Comparison of ENCODE assay signal across 15 cellular contexts in genomic region chr4:1961038-1961437, GRCh38. TPM values are rescaled to one million over a fixed set of nuclear protein-coding genes. Genes with fewer than 3 reads are reported as not detected.
DNase-seq lines count a peak whose midpoint lies in the region; ATAC-seq, FAIRE-seq and TF ChIP-seq lines count a peak whose summit lies in the region.
"Had no signal": no experiment of that assay in that cellular context is flagged by ENCODE, and none has a peak within 500 bp of the region (broad histone marks: within the 10 kb centered on the region; RNA-seq: fewer than 3 reads in every experiment).

No MANE protein-coding gene starts in this region.

- H3K9me3 ChIP-seq in CD8-positive, alpha-beta T cell (ENCODE audit: low read length): no peaks in the 10 kb centered on the region
- no peaks in the 10 kb centered on the region for H3K9me3 ChIP-seq in T-helper 17 cell (ENCODE audit: control insufficient read depth, low read length, poor library complexity, severe bottlenecking)
- no peaks in the 10 kb centered on the region for H3K9me3 ChIP-seq in HepG2 (ENCODE audit: low read length)

- TF ChIP-seq RAD21 in HepG2 (CRISPR knock-in tag; IDR thresholded peaks at IDR 0.05): no peak

- in situ Hi-C loops in HepG2 (cut with HindIII; ENCODE audit: extremely low pct_ligation_motif_present, low pct_unique_long_range_greater_than_20kb): no loop called here

- TF ChIP-seq EP300 in HepG2 (IDR thresholded peaks at IDR 0.05; ENCODE audit: low read depth in 2 of 2, low read length in 2 of 2) (no peak), HepG2 (CRISPR knock-in tag; IDR thresholded peaks at IDR 0.05; ENCODE audit: borderline replicate concordance) (no peak)

- FAIRE-seq in HepG2 (lab: Jason Lieb, UNC): no peak
- FAIRE-seq: GM12878, GM18507 had no signal

- no peaks in the 10 kb centered on the region for H3K27me3 Mint-ChIP-seq in CD8-positive, alpha-beta T cell (ENCODE audit: low read depth)
- H3K27me3 Mint-ChIP-seq in T-helper 17 cell: no peaks in the 10 kb centered on the region
- H3K27me3 Mint-ChIP-seq in progenitor cell of endocrine pancreas: no peaks in the 10 kb centered on the region
- H3K27me3 Mint-ChIP-seq: B cell; CD4-positive, alpha-beta T cell had no signal

- no peaks in the 10 kb centered on the region for H4K20me1 ChIP-seq in HepG2 (ENCODE audit: insufficient read depth, low read length)

- no peaks in the 10 kb centered on the region for H3K4me1 Mint-ChIP-seq in CD8-positive, alpha-beta T cell (ENCODE audit: low read depth)
- peaks cover 9% of the 10 kb centered on the region for H3K4me1 Mint-ChIP-seq in T-helper 17 cell
- peaks cover 21% of the 10 kb centered on the region for H3K4me1 Mint-ChIP-seq in progenitor cell of endocrine pancreas (ENCODE audit: low read depth)
- H3K4me1 Mint-ChIP-seq: B cell had no signal

- H3K4me3 ChIP-seq in CD8-positive, alpha-beta T cell (ENCODE audit: low read depth, low read length): no peak overlapping the region
- no peak overlapping the region for H3K4me3 ChIP-seq in HepG2 (replicated peaks in 1 of 3; ENCODE audit: insufficient read depth in 1 of 3, low read depth in 2 of 3, low read length in 3 of 3)
- H3K4me3 ChIP-seq: GM12878, GM23338 had no signal

- 98% methylated on average over 15 of the region's 15 CpGs for WGBS in HepG2 (ENCODE audit: low lambda C conversion rate)

- no TSS peak for BruUV-seq in HepG2 (replicated peaks; lab: Mats Ljungman, UMichigan)

- TF ChIP-seq CTCF in CD8-positive, alpha-beta T cell (IDR thresholded peaks at IDR 0.05): no peak
- TF ChIP-seq CTCF in HepG2 (CRISPR knock-in tag; IDR thresholded peaks at IDR 0.05): no peak
- no peak for TF ChIP-seq CTCF in progenitor cell of endocrine pancreas (IDR thresholded peaks at IDR 0.05; ENCODE audit: unreplicated experiment)

- H3K9ac ChIP-seq in HepG2 (ENCODE audit: insufficient read depth, low read depth, low read length): no peak overlapping the region

- no peaks in the 10 kb centered on the region for H3K27me3 ChIP-seq in CD8-positive, alpha-beta T cell (ENCODE audit: insufficient read depth, low read length)
- H3K27me3 ChIP-seq in HepG2 (ENCODE audit: control insufficient read depth in 1 of 2, insufficient read depth in 2 of 2, low read length in 2 of 2): no peaks in the 10 kb centered on the region; a peak in 1 of 5 replicates

- H3K9me3 Mint-ChIP-seq in CD8-positive, alpha-beta T cell: no peaks in the 10 kb centered on the region
- H3K9me3 Mint-ChIP-seq in progenitor cell of endocrine pancreas (ENCODE audit: low read depth): peaks cover 4% of the 10 kb centered on the region
- H3K9me3 Mint-ChIP-seq: CD4-positive, alpha-beta T cell; GM23338 had no signal

- peaks cover 76% of the 10 kb centered on the region for H3K36me3 Mint-ChIP-seq in CD8-positive, alpha-beta T cell
- H3K36me3 Mint-ChIP-seq in T-helper 17 cell (ENCODE audit: low read depth): peaks cover 15% of the 10 kb centered on the region
- peaks cover 43% of the 10 kb centered on the region for H3K36me3 Mint-ChIP-seq in progenitor cell of endocrine pancreas (ENCODE audit: insufficient read depth)

- ATAC-seq in CD8-positive, alpha-beta T cell: no peak
- no peak for ATAC-seq in T-helper 17 cell
- no peak for ATAC-seq in HepG2
- ATAC-seq in GM18867 (IDR thresholded peaks at IDR 0.05; ENCODE audit: unreplicated experiment): no peak
- ATAC-seq in GM21381 (IDR thresholded peaks at IDR 0.05; ENCODE audit: unreplicated experiment): no peak
- ATAC-seq in GM19351 (IDR thresholded peaks at IDR 0.05; ENCODE audit: unreplicated experiment): no peak
- ATAC-seq: GM12878, GM23338 had no signal

- no peak for DNase-seq in CD8-positive, alpha-beta T cell
- DNase-seq in T-helper 17 cell (no peak), HepG2 (ENCODE audit: low spot score) (no peak), progenitor cell of endocrine pancreas (ENCODE audit: low spot score, unreplicated experiment) (no peak)
- DNase-seq: ACHN; CD4-positive, alpha-beta T cell; DMS79; H7 had no signal

- H3K4me2 ChIP-seq in HepG2 (ENCODE audit: low read depth, low read length): no peak overlapping the region
- H3K4me2 ChIP-seq: GM23338 had no signal

- no peak overlapping the region for H2AFZ ChIP-seq in HepG2 (ENCODE audit: low read length)
- H2AFZ ChIP-seq: GM23338 had no signal

- peaks cover 25% of the 10 kb centered on the region for H3K36me3 ChIP-seq in CD8-positive, alpha-beta T cell (ENCODE audit: insufficient read depth, low read length)
- H3K36me3 ChIP-seq in HepG2 (replicated peaks in 1 of 2; ENCODE audit: control insufficient read depth in 1 of 2, insufficient read depth in 2 of 2, low read length in 2 of 2): peaks cover 43 to 94% of the 10 kb centered on the region in 2 experiments

- no peak overlapping the region for H3K4me3 Mint-ChIP-seq in CD8-positive, alpha-beta T cell
- H3K4me3 Mint-ChIP-seq in T-helper 17 cell (peak overlapping the region; percentile 31), progenitor cell of endocrine pancreas (ENCODE audit: low read depth) (no peak overlapping the region)
- H3K4me3 Mint-ChIP-seq: B cell; CD4-positive, alpha-beta T cell; GM23338 had no signal

- POLR2A ChIA-PET in CD8-positive, alpha-beta T cell (lab: Charles Lee): no interaction called here
- POLR2A ChIA-PET in HepG2 (lab: Yijun Ruan, JAX): no interaction called here

- CTCF ChIA-PET in CD8-positive, alpha-beta T cell (lab: Charles Lee): no interaction called here
- CTCF ChIA-PET in HepG2 (lab: Yijun Ruan, JAX; ENCODE audit: low intra/inter-chr PET ratio, low total read pairs): no interaction called here

- no peaks in the 10 kb centered on the region for H3K4me1 ChIP-seq in CD8-positive, alpha-beta T cell (ENCODE audit: insufficient read depth, low read length)
- peaks cover 18% of the 10 kb centered on the region; the same call in 1 of the 2 replicates for H3K4me1 ChIP-seq in HepG2 (ENCODE audit: insufficient read depth, low read length)

- no peaks in the 10 kb centered on the region for H3K79me2 ChIP-seq in HepG2 (ENCODE audit: insufficient read depth, low read length)

- intact Hi-C loops in CD8-positive, alpha-beta T cell (cut with DNase I, micrococcal nuclease): no loop called here
- intact Hi-C loops in HepG2 (cut with micrococcal nuclease; ENCODE audit: unreplicated experiment): no loop called here

- TF ChIP-seq POLR2A in HepG2 (IDR thresholded peaks at IDR 0.05; ENCODE audit: insufficient read depth in 1 of 2, low read depth in 2 of 2, low read length in 2 of 2): no peak

- H3K27ac ChIP-seq in CD8-positive, alpha-beta T cell (ENCODE audit: low read depth, low read length): no peak overlapping the region
- no peak overlapping the region for H3K27ac ChIP-seq in HepG2 (ENCODE audit: extremely low read length, insufficient read depth, low read length)

- H3K27ac Mint-ChIP-seq in CD8-positive, alpha-beta T cell: peak overlapping the region; percentile 2
- H3K27ac Mint-ChIP-seq in T-helper 17 cell: no peak overlapping the region
- peak overlapping the region; percentile 19 for H3K27ac Mint-ChIP-seq in progenitor cell of endocrine pancreas
- H3K27ac Mint-ChIP-seq: B cell; CD4-positive, alpha-beta T cell; GM23338 had no signal

TF ChIP-seq in HepG2, 621 proteins besides CTCF, POLR2A, EP300 and RAD21 (continues in another document):
- TF ChIP-seq FOXM1 (CRISPR knock-in tag; IDR thresholded peaks at IDR 0.05): no peak
- no peak for TF ChIP-seq KLF9 (CRISPR knock-in tag; IDR thresholded peaks at IDR 0.05; ENCODE audit: low read depth)

RNA-seq across cellular contexts. Expression of gene NELFA, which starts 47.7 kb away (rescaled TPM):
- 10 to 100 TPM; 39.0 to 45.8 TPM for total RNA-seq in CD8-positive, alpha-beta T cell
- total RNA-seq in T-helper 17 cell (10 to 100 TPM; 40.7 to 47.2 TPM), HepG2 (2016; rRNA removed; fragmentation: Illumina TruSeq; extraction: Trizol) (11.4 and 18.5 TPM in 2 replicates), progenitor cell of endocrine pancreas (52.5 and 54.2 TPM in 2 replicates)
- total RNA-seq in HepG2 (2016; cell fraction: cytosol; rRNA removed; fragmentation: Illumina TruSeq; extraction: Trizol; ENCODE audit: low read depth): 11.0 and 11.5 TPM in 2 replicates
- total RNA-seq in HepG2 (2016; cell fraction: insoluble cytoplasmic fraction; rRNA removed; fragmentation: Illumina TruSeq; extraction: Trizol): 10.3 and 19.4 TPM in 2 replicates
- 15.4 and 15.7 TPM in 2 replicates for total RNA-seq in HepG2 (2016; cell fraction: membrane; rRNA removed; fragmentation: Illumina TruSeq; extraction: Trizol)
- 15.3 and 18.5 TPM in 2 replicates for total RNA-seq in HepG2 (2016; cell fraction: nucleus; rRNA removed; fragmentation: Illumina TruSeq; extraction: Trizol)
- polyA plus RNA-seq in HepG2 (2011; rRNA removed): 13.3 and 14.6 TPM in 2 replicates
- polyA plus RNA-seq in HepG2 (2011; cell fraction: cytosol; rRNA removed): 6.5 and 13.6 TPM in 2 replicates
- 45.3 and 58.0 TPM in 2 replicates for polyA plus RNA-seq in HepG2 (2011; cell fraction: nucleus; rRNA removed)
- polyA plus RNA-seq in HepG2 (2012): 16.5 and 18.9 TPM in 2 replicates
- polyA plus RNA-seq in HepG2 (2016; cell fraction: cytosol; fragmentation: Illumina TruSeq; extraction: Trizol; ENCODE audit: low read depth): 6.0 and 6.9 TPM in 2 replicates
- 18.4 and 25.2 TPM in 2 replicates for polyA plus RNA-seq in HepG2 (2016; cell fraction: insoluble cytoplasmic fraction; fragmentation: Illumina TruSeq; extraction: Trizol; ENCODE audit: low read depth)
- 9.2 and 10.2 TPM in 2 replicates for polyA plus RNA-seq in HepG2 (2016; cell fraction: membrane; fragmentation: Illumina TruSeq; extraction: Trizol; ENCODE audit: low read depth)
- polyA plus RNA-seq in HepG2 (2016; cell fraction: nucleus; fragmentation: Illumina TruSeq; extraction: Trizol; ENCODE audit: insufficient read depth, low read depth): 43.4 and 47.9 TPM in 2 replicates
- 8.8 and 40.6 TPM in 2 replicates for polyA minus RNA-seq in HepG2 (2011; rRNA and poly(A)+ RNA removed; ENCODE audit: low replicate concordance)
- 11.3 and 19.9 TPM in 2 replicates for polyA minus RNA-seq in HepG2 (2011; cell fraction: cytosol; rRNA and poly(A)+ RNA removed)
- 29.0 and 37.0 TPM in 2 replicates for polyA minus RNA-seq in HepG2 (2011; cell fraction: nucleus; rRNA and poly(A)+ RNA removed)
